ENCODE assay signal across 8 cellular contexts in genomic region chr7:158976849-158977593, GRCh38.
DNase-seq lines count a peak whose midpoint lies in the region; ATAC-seq and TF ChIP-seq lines count a peak whose summit lies in the region.

No MANE protein-coding gene starts in this region.

- H3K4me2 ChIP-seq in neural progenitor cell = peak overlapping the region; percentile 72

- no peaks in the 10 kb centered on the region; the same call in 1 of the 2 replicates for H3K4me1 ChIP-seq in HUES6 (ENCODE audit: control insufficient read depth, insufficient read depth, low read length)
- H3K4me1 ChIP-seq in Peyer's patch = peaks cover 0 to 9% (median 3%) of the 10 kb centered on the region in 4 donors
- peaks cover 27% of the 10 kb centered on the region for H3K4me1 ChIP-seq in neural progenitor cell

- H3K4me3 ChIP-seq in HUES6 (ENCODE audit: low read depth, low read length) (peak overlapping the region; percentile 40; the same call in 1 of the 2 replicates), Peyer's patch (peak overlapping the region; percentile 7 to 51 (median 22)), fibroblast of villous mesenchyme (ENCODE audit: low read depth, low read length) (peak overlapping the region; percentile 55), neural progenitor cell (peak overlapping the region; percentile 23)

- peak overlapping the region; percentile 89 for H3K27ac Mint-ChIP-seq in activated T-helper 1 cell treated with anti-CD3 and anti-CD28 coated beads, Interleukin-12 subunit alpha, Interleukin-12 subunit beta, Interleukin-2, Interleukin-4 antibody, amounts not matched to agents 30 ng/mL and 10 ng/mL and 1 ng/mL, durations not matched to agents 14 hours and 24 hours and 36 hours
- H3K27ac Mint-ChIP-seq in neural progenitor cell = peak overlapping the region; percentile 52
- H3K27ac Mint-ChIP-seq in stimulated activated naive CD8-positive, alpha-beta T cell treated with anti-CD3 and anti-CD28 coated beads, Interleukin-15, amount 100 ng/mL, for 72 hours = peak overlapping the region; percentile 19 to 92

- H2AFZ ChIP-seq in neural progenitor cell (replicated peaks) = peak overlapping the region; percentile 48

- H3K9ac ChIP-seq in HUES6 (ENCODE audit: low read length) (no peak overlapping the region), neural progenitor cell (no peak overlapping the region)

- H3F3A ChIP-seq in neural progenitor cell (ENCODE audit: low read depth) = peaks cover 19% of the 10 kb centered on the region

- DNase-seq in D341Med (ENCODE audit: low spot score) = peak; percentile 79
- DNase-seq in Peyer's patch = peak; percentile 90 to 96 (median 90)
- peak; percentile 77 for DNase-seq in activated T-helper 1 cell treated with anti-CD3 and anti-CD28 coated beads, Interleukin-12 subunit alpha, Interleukin-12 subunit beta, Interleukin-2, Interleukin-4 antibody, amounts not matched to agents 30 ng/mL and 10 ng/mL and 1 ng/mL, durations not matched to agents 14 hours and 24 hours and 36 hours (ENCODE audit: low spot score)
- DNase-seq in fibroblast of villous mesenchyme (ENCODE audit: low read depth) = peak; percentile 81
- peak; percentile 82 for DNase-seq in neural progenitor cell (ENCODE audit: low spot score)
- peak; percentile 85 to 87 for DNase-seq in stimulated activated naive CD8-positive, alpha-beta T cell treated with anti-CD3 and anti-CD28 coated beads, Interleukin-15, amount 100 ng/mL, for 72 hours

- no peaks in the 10 kb centered on the region for H3K27me3 ChIP-seq in HUES6 (ENCODE audit: control insufficient read depth, insufficient read depth, low read length)
- H3K27me3 ChIP-seq in Peyer's patch = no peaks in the 10 kb centered on the region
- H3K27me3 ChIP-seq in neural progenitor cell = no peaks in the 10 kb centered on the region

- H3K79me2 ChIP-seq in neural progenitor cell (ENCODE audit: low read depth) = no peaks in the 10 kb centered on the region

- no peak overlapping the region for H3K27ac ChIP-seq in HUES6 (ENCODE audit: low read depth, low read length)
- peak overlapping the region in 3 of 4 donors; percentile 0 to 20 (median 15) for H3K27ac ChIP-seq in Peyer's patch
- no peak overlapping the region for H3K27ac ChIP-seq in neural progenitor cell

- peaks cover 30% of the 10 kb centered on the region for H3K9me3 ChIP-seq in HUES6 (ENCODE audit: control insufficient read depth, insufficient read depth, low read depth, low read length)
- H3K9me3 ChIP-seq in Peyer's patch = peaks cover 0 to 13% (median 4%) of the 10 kb centered on the region in 4 donors
- H3K9me3 ChIP-seq in neural progenitor cell (ENCODE audit: low read depth) = no peaks in the 10 kb centered on the region

- H3K36me3 ChIP-seq in HUES6 (ENCODE audit: control insufficient read depth, insufficient read depth, low read length) (no peaks in the 10 kb centered on the region), Peyer's patch (no peaks in the 10 kb centered on the region), neural progenitor cell (no peaks in the 10 kb centered on the region)

- peak; percentile 93 for ATAC-seq in GM21447 (IDR thresholded peaks at IDR 0.05; ENCODE audit: unreplicated experiment)
- ATAC-seq in stimulated activated naive CD8-positive, alpha-beta T cell treated with anti-CD3 and anti-CD28 coated beads, Interleukin-15, amount 100 ng/mL, for 72 hours = peak; percentile 79

- no peaks in the 10 kb centered on the region for H3K27me3 Mint-ChIP-seq in activated T-helper 1 cell treated with anti-CD3 and anti-CD28 coated beads, Interleukin-12 subunit alpha, Interleukin-12 subunit beta, Interleukin-2, Interleukin-4 antibody, amounts not matched to agents 30 ng/mL and 10 ng/mL and 1 ng/mL, durations not matched to agents 14 hours and 24 hours and 36 hours (ENCODE audit: insufficient read depth)
- H3K27me3 Mint-ChIP-seq in neural progenitor cell (ENCODE audit: insufficient read depth, low read depth) = peaks cover 9% of the 10 kb centered on the region
- no peaks in the 10 kb centered on the region for H3K27me3 Mint-ChIP-seq in stimulated activated naive CD8-positive, alpha-beta T cell treated with anti-CD3 and anti-CD28 coated beads, Interleukin-15, amount 100 ng/mL, for 72 hours

- H3K36me3 Mint-ChIP-seq in activated T-helper 1 cell treated with anti-CD3 and anti-CD28 coated beads, Interleukin-12 subunit alpha, Interleukin-12 subunit beta, Interleukin-2, Interleukin-4 antibody, amounts not matched to agents 30 ng/mL and 10 ng/mL and 1 ng/mL, durations not matched to agents 14 hours and 24 hours and 36 hours (ENCODE audit: low read depth) = peaks cover 2% of the 10 kb centered on the region
- H3K36me3 Mint-ChIP-seq in neural progenitor cell = no peaks in the 10 kb centered on the region

- intact Hi-C loops in activated T-helper 1 cell treated with anti-CD3 and anti-CD28 coated beads, Interleukin-12 subunit alpha, Interleukin-12 subunit beta, Interleukin-2, Interleukin-4 antibody, amounts not matched to agents 30 ng/mL and 10 ng/mL and 1 ng/mL, durations not matched to agents 14 hours and 24 hours and 36 hours (cut with micrococcal nuclease) = loop anchor here (1.0 to 10.0 kb wide), 9 partner anchors 92 to 582 kb away; partner anchors contain the start of genes DYNC2I1, ESYT2 and NCAPG2

- H3K9me3 Mint-ChIP-seq in activated T-helper 1 cell treated with anti-CD3 and anti-CD28 coated beads, Interleukin-12 subunit alpha, Interleukin-12 subunit beta, Interleukin-2, Interleukin-4 antibody, amounts not matched to agents 30 ng/mL and 10 ng/mL and 1 ng/mL, durations not matched to agents 14 hours and 24 hours and 36 hours = peaks cover 20% of the 10 kb centered on the region
- H3K9me3 Mint-ChIP-seq in neural progenitor cell = peaks cover 33% of the 10 kb centered on the region
- H3K9me3 Mint-ChIP-seq in stimulated activated naive CD8-positive, alpha-beta T cell treated with anti-CD3 and anti-CD28 coated beads, Interleukin-15, amount 100 ng/mL, for 72 hours = peaks cover 0 to 18% of the 10 kb centered on the region in 2 donors

- TF ChIP-seq POLR2A in Peyer's patch (IDR thresholded peaks at IDR 0.05) = no peak

- H3K4me1 Mint-ChIP-seq in activated T-helper 1 cell treated with anti-CD3 and anti-CD28 coated beads, Interleukin-12 subunit alpha, Interleukin-12 subunit beta, Interleukin-2, Interleukin-4 antibody, amounts not matched to agents 30 ng/mL and 10 ng/mL and 1 ng/mL, durations not matched to agents 14 hours and 24 hours and 36 hours (ENCODE audit: low read depth) = peaks cover 20% of the 10 kb centered on the region
- H3K4me1 Mint-ChIP-seq in neural progenitor cell = peaks cover 20% of the 10 kb centered on the region
- peaks cover 31% of the 10 kb centered on the region for H3K4me1 Mint-ChIP-seq in stimulated activated naive CD8-positive, alpha-beta T cell treated with anti-CD3 and anti-CD28 coated beads, Interleukin-15, amount 100 ng/mL, for 72 hours

- TF ChIP-seq CTCF in Peyer's patch (IDR thresholded peaks at IDR 0.05) (peak; percentile 87 to 95 (median 91)), fibroblast of villous mesenchyme (IDR thresholded peaks at IDR 0.05; ENCODE audit: insufficient read depth, low read depth, low read length) (peak; percentile 92), neural progenitor cell (IDR thresholded peaks at IDR 0.05) (peak; percentile 94)

- H3K4me3 Mint-ChIP-seq in activated T-helper 1 cell treated with anti-CD3 and anti-CD28 coated beads, Interleukin-12 subunit alpha, Interleukin-12 subunit beta, Interleukin-2, Interleukin-4 antibody, amounts not matched to agents 30 ng/mL and 10 ng/mL and 1 ng/mL, durations not matched to agents 14 hours and 24 hours and 36 hours = peak overlapping the region; percentile 82
- peak overlapping the region; percentile 77 for H3K4me3 Mint-ChIP-seq in neural progenitor cell
- H3K4me3 Mint-ChIP-seq in stimulated activated naive CD8-positive, alpha-beta T cell treated with anti-CD3 and anti-CD28 coated beads, Interleukin-15, amount 100 ng/mL, for 72 hours = peak overlapping the region; percentile 83 to 90

- no peaks in the 10 kb centered on the region for H4K20me1 ChIP-seq in neural progenitor cell (ENCODE audit: low read depth)

Comparison
In these comparisons a context has a peak if more than half of its experiments do, and no peak if none do; other contexts are left out.
1. H3K27ac ChIP-seq: peak in Peyer's patch (3 of 4); none in HUES6 (single experiment) and neural progenitor cell (single experiment).
2. Peak in every context shown above with its lines, with median percentiles within 50 percentile points of each other: DNase-seq, H3K4me3 ChIP-seq, CTCF ChIP-seq, H3K27ac Mint-ChIP-seq and H3K4me3 Mint-ChIP-seq.